Comparison of ENCODE assay signal across 25 cellular contexts in genomic region chr3:125229168-125229567, GRCh38.
"Had no signal": no experiment of that assay in that cellular context is flagged by ENCODE, and none has a peak within 500 bp of the region (broad histone marks: within the 10 kb centered on the region; RNA-seq: fewer than 3 reads in every experiment).

No MANE protein-coding gene starts in this region.

- H3K27me3 Mint-ChIP-seq: effector memory CD8-positive, alpha-beta T cell; memory B cell; naive thymus-derived CD4-positive, alpha-beta T cell; type B pancreatic cell had no signal

- ATAC-seq: effector memory CD8-positive, alpha-beta T cell; left colon; left ventricle myocardium superior; naive thymus-derived CD4-positive, alpha-beta T cell; psoas muscle; right cardiac atrium; stimulated activated effector memory CD8-positive, alpha-beta T cell treated with anti-CD3 and anti-CD28 coated beads, Interleukin-12 subunit alpha, Interleukin-12 subunit beta, amount 100 ng/mL, for 72 hours had no signal

- DNase-seq: cortex of kidney; effector memory CD8-positive, alpha-beta T cell; hypothalamus; immature natural killer cell; islet precursor cell; kidney glomerular epithelial cell; left colon; left ventricle myocardium superior; midbrain; naive thymus-derived CD4-positive, alpha-beta T cell; nephron progenitor cell; nucleus accumbens; posterior cingulate gyrus; psoas muscle; right cardiac atrium; sigmoid colon; stimulated activated CD4-positive, alpha-beta T cell treated with anti-CD3 and anti-CD28 coated beads, Interleukin-2, amount 100 ng/mL, for 24 hours; stimulated activated CD4-positive, alpha-beta T cell treated with anti-CD3 and anti-CD28 coated beads, Interleukin-4, amount 100 ng/mL, for 24 hours; stimulated activated naive CD4-positive, alpha-beta T cell treated with Interleukin-2 at 50 U/mL for 16 hours; stomach; thyroid gland had no signal

- H3K27ac Mint-ChIP-seq: effector memory CD8-positive, alpha-beta T cell; memory B cell; nephron progenitor cell; stimulated activated effector memory CD8-positive, alpha-beta T cell treated with anti-CD3 and anti-CD28 coated beads, Interleukin-12 subunit alpha, Interleukin-12 subunit beta, amount 100 ng/mL, for 72 hours; type B pancreatic cell had no signal

- H3K4me1 ChIP-seq: psoas muscle, sigmoid colon had no signal

- H3K27me3 ChIP-seq: sigmoid colon, stomach, thyroid gland had no signal

- H3K9me3 Mint-ChIP-seq: effector memory CD8-positive, alpha-beta T cell; immature natural killer cell; memory B cell; naive thymus-derived CD4-positive, alpha-beta T cell; nephron progenitor cell; stimulated activated effector memory CD8-positive, alpha-beta T cell treated with anti-CD3 and anti-CD28 coated beads, Interleukin-12 subunit alpha, Interleukin-12 subunit beta, amount 100 ng/mL, for 72 hours; type B pancreatic cell had no signal

- H3K9me3 ChIP-seq: psoas muscle, sigmoid colon, stomach, thyroid gland had no signal

- H3K4me3 Mint-ChIP-seq: effector memory CD8-positive, alpha-beta T cell; immature natural killer cell; memory B cell; naive thymus-derived CD4-positive, alpha-beta T cell; nephron progenitor cell; stimulated activated effector memory CD8-positive, alpha-beta T cell treated with anti-CD3 and anti-CD28 coated beads, Interleukin-12 subunit alpha, Interleukin-12 subunit beta, amount 100 ng/mL, for 72 hours; type B pancreatic cell had no signal

- H3K4me1 Mint-ChIP-seq: immature natural killer cell, memory B cell, nephron progenitor cell had no signal

- H3K4me3 ChIP-seq: lung, psoas muscle, sigmoid colon, stomach, thyroid gland had no signal

- H3K27ac ChIP-seq: psoas muscle, sigmoid colon, stomach had no signal
